ENCODE assay signal across 19 cellular contexts in the genomic region with DNA sequence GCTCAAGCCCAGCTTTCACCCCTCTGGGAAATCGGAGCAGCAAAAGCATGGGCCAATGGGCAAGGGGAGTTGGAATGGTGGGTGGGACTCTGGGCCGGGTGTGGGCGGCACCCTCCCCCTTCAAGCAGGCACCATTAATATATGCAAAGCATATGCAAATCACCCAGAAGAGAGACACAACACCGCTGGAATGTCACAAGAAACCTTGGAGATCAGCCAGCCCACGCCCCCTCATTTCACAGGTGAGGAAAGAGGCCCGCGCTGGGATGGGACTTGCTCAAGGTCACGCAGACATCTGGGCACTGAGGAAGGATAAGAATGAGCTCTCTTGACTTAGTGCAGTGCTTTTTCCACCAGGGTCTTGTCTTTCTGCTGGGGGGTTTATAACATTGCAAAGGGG. TPM values are rescaled to one million over a fixed set of nuclear protein-coding genes. Genes with fewer than 3 reads are reported as not detected.
DNase-seq lines count a peak whose midpoint lies in the region; TF ChIP-seq lines count a peak whose summit lies in the region.
"Had no signal": no experiment of that assay in that cellular context is flagged by ENCODE, and none has a peak within 500 bp of the region (broad histone marks: within the 10 kb centered on the region; RNA-seq: fewer than 3 reads in every experiment).

No MANE protein-coding gene starts in this region.

- no peak for DNase-seq in Caco-2
- DNase-seq in dorsolateral prefrontal cortex: no peak
- DNase-seq in activated gamma-delta T cell (lab: John Stamatoyannopoulos, UW): no peak
- no peak for DNase-seq in NK-92 (lab: John Stamatoyannopoulos, UW; ENCODE audit: unreplicated experiment)
- DNase-seq in prostate gland (ENCODE audit: low spot score): no peak
- no peak for DNase-seq in stomach
- DNase-seq: activated CD4-positive, alpha-beta memory T cell treated with anti-CD3 and anti-CD28 coated beads for 36 hours; activated T-cell treated with anti-CD3 and anti-CD28 coated beads, Interleukin-2, amount 50 U/mL, for 24 hours; KG1; mammary epithelial cell; NCI-H748 treated with DMSO at 0.1 percent for 48 hours; right cardiac atrium; stimulated activated naive CD8-positive, alpha-beta T cell treated with anti-CD3 and anti-CD28 coated beads, Interleukin-15, Interleukin-2, amounts not matched to agents 100 U/mL and 50 U/mL, for 24 hours had no signal

- no TSS peak for BruUV-seq in Caco-2 (replicated peaks; lab: Mats Ljungman, UMichigan)

- H3K27ac ChIP-seq in HUES6 (ENCODE audit: low read depth, low read length) (no peak overlapping the region), dorsolateral prefrontal cortex (peak overlapping the region in 56 of 59 donors; percentile 3 to 94 (median 82)), mucosa of rectum (ENCODE audit: low read depth in 2 of 2, low read length in 2 of 2) (no peak overlapping the region), prostate gland (no peak overlapping the region), stomach (no peak overlapping the region)
- H3K27ac ChIP-seq: esophagus muscularis mucosa, neutrophil had no signal

- H3K4me1 ChIP-seq in Caco-2: peaks cover 41% of the 10 kb centered on the region
- H3K4me1 ChIP-seq in HUES6 (ENCODE audit: control insufficient read depth, insufficient read depth, low read length): peaks cover 72% of the 10 kb centered on the region
- H3K4me1 ChIP-seq in mucosa of rectum (ENCODE audit: control insufficient read depth in 2 of 2, insufficient read depth in 2 of 2, low read length in 2 of 2): peaks cover 12 to 15% of the 10 kb centered on the region in 2 donors
- H3K4me1 ChIP-seq in prostate gland (replicated peaks): no peaks in the 10 kb centered on the region
- H3K4me1 ChIP-seq in stomach: peaks cover 0 to 29% (median 18%) of the 10 kb centered on the region in 4 donors

- peaks cover 35% of the 10 kb centered on the region for H3K4me1 Mint-ChIP-seq in Caco-2 (ENCODE audit: low read depth, unreplicated experiment)

- CTCF ChIA-PET in Caco-2 (lab: Charles Lee): interaction anchor here (1.0 to 3.7 kb wide), 5 partner anchors 13 to 62 kb away, joined by 3 to 14 read pairs (median 3); no protein-coding TSS in a partner anchor

- H3K36me3 ChIP-seq in Caco-2 (ENCODE audit: control insufficient read depth, insufficient read depth, low read length) (no peaks in the 10 kb centered on the region), HUES6 (ENCODE audit: control insufficient read depth, insufficient read depth, low read length) (no peaks in the 10 kb centered on the region), mucosa of rectum (ENCODE audit: control insufficient read depth in 2 of 2, insufficient read depth in 2 of 2, low read length in 2 of 2) (no peaks in the 10 kb centered on the region), prostate gland (no peaks in the 10 kb centered on the region), stomach (no peaks in the 10 kb centered on the region)
- H3K36me3 ChIP-seq: esophagus muscularis mucosa, neutrophil, Peyer's patch had no signal

- H3K4me3 Mint-ChIP-seq in Caco-2 (ENCODE audit: unreplicated experiment): no peak overlapping the region
- H3K4me3 Mint-ChIP-seq: activated CD4-positive, alpha-beta memory T cell treated with anti-CD3 and anti-CD28 coated beads for 36 hours; activated naive CD8-positive, alpha-beta T cell; activated T-cell treated with anti-CD3 and anti-CD28 coated beads, Interleukin-2, amount 50 U/mL, for 24 hours had no signal

- H3K36me3 Mint-ChIP-seq in Caco-2 (ENCODE audit: insufficient read depth, unreplicated experiment): peaks cover 7% of the 10 kb centered on the region
- H3K36me3 Mint-ChIP-seq: activated CD4-positive, alpha-beta memory T cell treated with anti-CD3 and anti-CD28 coated beads for 36 hours; activated naive CD8-positive, alpha-beta T cell had no signal

- H3K27ac Mint-ChIP-seq in Caco-2 (ENCODE audit: unreplicated experiment): peak overlapping the region; percentile 82
- H3K27ac Mint-ChIP-seq: activated CD4-positive, alpha-beta memory T cell treated with anti-CD3 and anti-CD28 coated beads for 36 hours; activated naive CD8-positive, alpha-beta T cell; activated T-cell treated with anti-CD3 and anti-CD28 coated beads, Interleukin-2, amount 50 U/mL, for 24 hours had no signal

- H3K27me3 ChIP-seq in Caco-2 (replicated peaks; ENCODE audit: control insufficient read depth, insufficient read depth, low read length): no peaks in the 10 kb centered on the region
- H3K27me3 ChIP-seq in HUES6 (ENCODE audit: control insufficient read depth, insufficient read depth, low read length): peaks cover 35% of the 10 kb centered on the region
- H3K27me3 ChIP-seq in dorsolateral prefrontal cortex: peaks cover 0 to 2% (median 0%) of the 10 kb centered on the region in 45 donors
- peaks cover 0 to 12% of the 10 kb centered on the region in 2 donors for H3K27me3 ChIP-seq in mucosa of rectum (ENCODE audit: control insufficient read depth in 2 of 2, insufficient read depth in 2 of 2, low read length in 2 of 2)
- no peaks in the 10 kb centered on the region for H3K27me3 ChIP-seq in prostate gland (replicated peaks; ENCODE audit: insufficient read depth)
- peaks cover under 1 to 98% (median 28%) of the 10 kb centered on the region in 3 donors for H3K27me3 ChIP-seq in stomach
- H3K27me3 ChIP-seq: Peyer's patch had no signal

- no peaks in the 10 kb centered on the region for H3K27me3 Mint-ChIP-seq in Caco-2 (ENCODE audit: insufficient read depth, unreplicated experiment)

- no peak for TF ChIP-seq EP300 in stomach (IDR thresholded peaks at IDR 0.05)

- H3K4me3 ChIP-seq in Caco-2 (ENCODE audit: low read depth, low read length) (no peak overlapping the region), HUES6 (ENCODE audit: low read depth, low read length) (peak overlapping the region; percentile 50; the same call in 1 of the 2 replicates), dorsolateral prefrontal cortex (peak overlapping the region in 41 of 59 donors; percentile 7 to 76 (median 64)), mucosa of rectum (ENCODE audit: low read length in 2 of 2) (peak overlapping the region; percentile 10 to 44), prostate gland (no peak overlapping the region), stomach (no peak overlapping the region)
- H3K4me3 ChIP-seq: esophagus muscularis mucosa had no signal

- H3K9ac ChIP-seq in HUES6 (ENCODE audit: low read length) (no peak overlapping the region), mucosa of rectum (ENCODE audit: low read depth in 1 of 2, low read length in 2 of 2) (peak overlapping the region in 1 of 2 donors; percentile 72)

- POLR2A ChIA-PET in Caco-2 (lab: Charles Lee): no interaction called here

- no peak for TF ChIP-seq CTCF in Caco-2 (IDR thresholded peaks at IDR 0.05; ENCODE audit: insufficient read depth in 1 of 2, low read depth in 1 of 2, low read length in 1 of 2, severe bottlenecking in 1 of 2, unreplicated experiment in 1 of 2)
- TF ChIP-seq CTCF in dorsolateral prefrontal cortex (IDR thresholded peaks at IDR 0.05 in 54 of 56, conservative IDR thresholded peaks at IDR 0.05 in 2 of 56; ENCODE audit: low read depth in 1 of 56, partially characterized antibody in 56 of 56): no peak
- no peak for TF ChIP-seq CTCF in prostate gland (IDR thresholded peaks at IDR 0.05)
- TF ChIP-seq CTCF in stomach (IDR thresholded peaks at IDR 0.05): no peak

- intact Hi-C loops in Caco-2 (cut with micrococcal nuclease; ENCODE audit: unreplicated experiment): no loop called here
- intact Hi-C loops in dorsolateral prefrontal cortex (cut with DNase I): loop anchor here in 1 of 2 donors (2.0 kb wide), 1 partner anchor 58 kb away; no protein-coding TSS in a partner anchor
- intact Hi-C loops in prostate gland (cut with DNase I): no loop called here
- intact Hi-C loops in stomach (cut with DNase I; ENCODE audit: low total_unique reads): no loop called here

- H3K9me3 Mint-ChIP-seq in Caco-2 (ENCODE audit: unreplicated experiment): no peaks in the 10 kb centered on the region
- H3K9me3 Mint-ChIP-seq: activated CD4-positive, alpha-beta memory T cell treated with anti-CD3 and anti-CD28 coated beads for 36 hours; activated T-cell treated with anti-CD3 and anti-CD28 coated beads, Interleukin-2, amount 50 U/mL, for 24 hours had no signal

- 76% methylated on average over 8 of the region's 8 CpGs for WGBS in prostate gland
- 63 to 79% (median 73%) methylated on average over 8 of the region's 8 CpGs for WGBS in stomach, 5 donors

- TF ChIP-seq POLR2A in prostate gland (IDR thresholded peaks at IDR 0.05) (no peak), stomach (IDR thresholded peaks at IDR 0.05) (no peak)

- H3K9me3 ChIP-seq in Caco-2 (no peaks in the 10 kb centered on the region), HUES6 (ENCODE audit: control insufficient read depth, insufficient read depth, low read depth, low read length) (no peaks in the 10 kb centered on the region), mucosa of rectum (ENCODE audit: control insufficient read depth in 2 of 2, low read length in 2 of 2) (no peaks in the 10 kb centered on the region), prostate gland (no peaks in the 10 kb centered on the region), stomach (no peaks in the 10 kb centered on the region)
- H3K9me3 ChIP-seq: esophagus muscularis mucosa, neutrophil, Peyer's patch had no signal

RNA-seq across cellular contexts. Expression of a gene that starts 4.8 kb away (rescaled TPM):
- total RNA-seq in Caco-2 (2022) (23.6 and 25.8 TPM in 2 replicates), dorsolateral prefrontal cortex (100 to 1,000 TPM in 111 of 120 experiments, 10 to 100 TPM in 9; 80.9 to 338 (median 151) TPM), prostate gland (1 to 10 TPM; 2.4 to 4.8 TPM), stomach (10 to 100 TPM in 2 of 5 donors, 1 to 10 TPM in 1, under 1 TPM in 2; 0.29 to 21.9 (median 1.1) TPM)
- 1 to 10 TPM; 1.8 to 2.1 (median 1.9) TPM for polyA plus RNA-seq in stomach

Comparison
In these comparisons a context has a peak if more than half of its experiments do, and no peak if none do; other contexts are left out.
1. H3K4me3 ChIP-seq: peak in HUES6 (single experiment), dorsolateral prefrontal cortex (41 of 59) and mucosa of rectum (2 of 2); none in Caco-2 (single experiment), prostate gland (0 of 2) and stomach (0 of 4).
2. H3K27ac ChIP-seq: peak in dorsolateral prefrontal cortex (56 of 59); none in HUES6 (single experiment), mucosa of rectum (0 of 2), prostate gland (0 of 2) and stomach (0 of 5).